In the genomic region with DNA sequence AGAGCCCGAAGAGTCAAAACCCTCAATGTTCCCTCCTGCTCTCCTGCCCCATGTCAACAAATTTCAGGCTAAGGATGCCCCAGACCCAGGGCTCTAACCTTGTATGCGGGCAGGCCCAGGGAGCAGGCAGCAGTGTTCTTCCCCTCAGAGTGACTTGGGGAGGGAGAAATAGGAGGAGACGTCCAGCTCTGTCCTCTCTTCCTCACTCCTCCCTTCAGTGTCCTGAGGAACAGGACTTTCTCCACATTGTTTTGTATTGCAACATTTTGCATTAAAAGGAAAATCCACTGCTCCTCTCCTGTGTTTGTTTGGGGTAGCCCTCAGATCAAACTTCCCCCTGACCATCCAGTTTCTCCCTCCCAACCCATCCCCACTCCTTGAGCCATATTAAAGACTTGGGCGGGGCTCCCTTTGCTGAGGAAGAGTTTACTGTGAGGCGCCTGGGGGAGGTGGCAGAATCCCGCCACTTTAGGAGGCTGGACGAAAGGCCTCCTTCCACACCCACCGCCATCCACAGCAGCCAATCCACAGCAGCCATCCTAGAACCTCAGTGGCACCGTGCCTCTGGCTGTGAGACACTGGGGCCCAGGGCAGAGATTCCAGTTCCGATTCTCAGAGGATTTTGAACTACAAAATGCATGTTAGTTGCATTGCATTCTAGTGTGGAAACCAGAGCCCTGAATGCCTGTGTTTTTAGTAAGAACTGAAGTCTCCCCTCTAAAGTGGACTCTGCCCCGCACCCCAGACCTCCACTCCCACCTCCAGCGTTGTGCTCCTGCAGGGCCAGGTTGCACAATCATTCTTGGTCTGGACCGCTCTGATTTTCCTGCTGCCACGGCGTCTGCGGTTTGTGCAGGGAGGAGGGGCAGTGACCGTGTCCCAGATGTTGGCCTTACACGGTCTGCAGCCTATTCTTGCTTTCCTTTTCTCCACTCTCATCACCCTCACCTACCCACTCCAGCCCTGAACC, we compare ENCODE assay signal across 9 cellular contexts. TPM values are rescaled to one million over a fixed set of nuclear protein-coding genes. Genes with fewer than 3 reads are reported as not detected.
DNase-seq lines count a peak whose midpoint lies in the region; ATAC-seq and TF ChIP-seq lines count a peak whose summit lies in the region.
"Had no signal": no experiment of that assay in that cellular context is flagged by ENCODE, and none has a peak within 500 bp of the region (broad histone marks: within the 10 kb centered on the region; RNA-seq: fewer than 3 reads in every experiment).

No MANE protein-coding gene starts in this region.

- no peak for ATAC-seq in HG02588 (IDR thresholded peaks at IDR 0.05; ENCODE audit: unreplicated experiment)

- H3K4me1 Mint-ChIP-seq in osteocyte (ENCODE audit: unreplicated experiment), result peaks cover 76% of the 10 kb centered on the region

- no peaks in the 10 kb centered on the region for H3K27me3 Mint-ChIP-seq in osteocyte (ENCODE audit: unreplicated experiment)
- H3K27me3 Mint-ChIP-seq: activated naive CD8-positive, alpha-beta T cell had no signal

- H3K4me3 ChIP-seq in BJ (ENCODE audit: low read depth, low read length), result peak overlapping the region; percentile 21
- peak overlapping the region in 3 of 4 donors; percentile 7 to 26 (median 17) for H3K4me3 ChIP-seq in Peyer's patch
- H3K4me3 ChIP-seq in fibroblast of mammary gland (ENCODE audit: control insufficient read depth, low read depth, low read length), result peak overlapping the region; percentile 32

- peaks cover 3% of the 10 kb centered on the region; the same call in 1 of the 2 replicates for H3K36me3 ChIP-seq in BJ (ENCODE audit: control insufficient read depth, insufficient read depth, low read length)
- H3K36me3 ChIP-seq in Peyer's patch, result no peaks in the 10 kb centered on the region

- CTCF ChIA-PET in BJ (lab: Yijun Ruan, JAX), result interaction anchor here (0.7 to 8.7 kb wide), 4 partner anchors 12 to 446 kb away, joined by 3 to 160 read pairs (median 4); no protein-coding TSS in a partner anchor

- peak overlapping the region; percentile 88 for H3K27ac Mint-ChIP-seq in osteocyte (ENCODE audit: unreplicated experiment)
- H3K27ac Mint-ChIP-seq: activated naive CD8-positive, alpha-beta T cell had no signal

- H3K4me3 Mint-ChIP-seq in osteocyte (ENCODE audit: unreplicated experiment), result peak overlapping the region; percentile 52
- H3K4me3 Mint-ChIP-seq: activated naive CD8-positive, alpha-beta T cell had no signal

- peaks cover 0 to 27% (median 0%) of the 10 kb centered on the region in 4 donors for H3K4me1 ChIP-seq in Peyer's patch

- no peaks in the 10 kb centered on the region for H3K9me3 ChIP-seq in Peyer's patch

- DNase-seq in BJ (ENCODE audit: low read depth) (peak; percentile 51), Peyer's patch (peak in 1 of 3 donors; percentile 65), fibroblast of mammary gland (ENCODE audit: low read depth) (peak; percentile 90), osteocyte (ENCODE audit: extremely low spot score, unreplicated experiment) (no peak), NCI-H69 (lab: John Stamatoyannopoulos, UW) (no peak), NCI-H2107 (lab: John Stamatoyannopoulos, UW) (no peak)
- no peak for DNase-seq in activated naive CD4-positive, alpha-beta T cell (lab: John Stamatoyannopoulos, UW)

- H3K9me3 Mint-ChIP-seq in osteocyte (ENCODE audit: unreplicated experiment), result peaks cover 5% of the 10 kb centered on the region

- TF ChIP-seq CTCF in BJ (IDR thresholded peaks at IDR 0.05; ENCODE audit: insufficient read depth, low read depth, low read length) (no peak), Peyer's patch (IDR thresholded peaks at IDR 0.05) (no peak), fibroblast of mammary gland (conservative IDR thresholded peaks at IDR 0.05; ENCODE audit: control insufficient read depth, insufficient read depth, low read depth, low read length) (no peak), osteocyte (IDR thresholded peaks at IDR 0.05) (no peak)

- no peak for TF ChIP-seq POLR2A in Peyer's patch (IDR thresholded peaks at IDR 0.05)

- H3K27ac ChIP-seq in Peyer's patch, result peak overlapping the region; percentile 27 to 74 (median 50)

- H3K36me3 Mint-ChIP-seq in osteocyte (ENCODE audit: unreplicated experiment), result peaks cover 2% of the 10 kb centered on the region
- H3K36me3 Mint-ChIP-seq: activated naive CD8-positive, alpha-beta T cell had no signal

- H3K27me3 ChIP-seq in BJ (ENCODE audit: control insufficient read depth, insufficient read depth, low read length) (no peaks in the 10 kb centered on the region), Peyer's patch (no peaks in the 10 kb centered on the region)

- POLR2A ChIA-PET in BJ (lab: Charles Lee), result no interaction called here

RNA-seq across cellular contexts. Expression of gene OLFML3, which starts 3.0 kb away (rescaled TPM):
- 72.6 and 76.8 TPM in 2 replicates for polyA plus RNA-seq in BJ (2011; rRNA removed)
- polyA minus RNA-seq in BJ (2011; rRNA and poly(A)+ RNA removed), result 20.6 and 24.7 TPM in 2 replicates
- total RNA-seq in Peyer's patch (10 to 100 TPM in 1 of 4 donors, 1 to 10 TPM in 3; 3.3 to 12.0 (median 7.8) TPM), osteocyte (36.5 and 37.0 TPM in 2 replicates)

RNA-seq across cellular contexts. Expression of gene HIPK1, which starts 53.1 kb away (rescaled TPM):
- polyA plus RNA-seq in BJ (2011; rRNA removed), result 27.6 and 29.7 TPM in 2 replicates
- polyA minus RNA-seq in BJ (2011; rRNA and poly(A)+ RNA removed), result 62.4 and 95.6 TPM in 2 replicates
- total RNA-seq in Peyer's patch (10 to 100 TPM; 34.7 to 51.2 (median 42.1) TPM), osteocyte (61.1 and 62.5 TPM in 2 replicates)

Comparison
In these comparisons a context has a peak if more than half of its experiments do, and no peak if none do; other contexts are left out.
1. DNase-seq: peak in BJ (single experiment) and fibroblast of mammary gland (single experiment); none in osteocyte (single experiment), NCI-H69 (single experiment), activated naive CD4-positive, alpha-beta T cell (0 of 4) and NCI-H2107 (single experiment).
2. Peak in every context shown above with its lines, with median percentiles within 50 percentile points of each other: H3K4me3 ChIP-seq.